In genomic region chr22:20021196-20022181, GRCh38 we compare ENCODE assay signal across 1 cellular context.
TF ChIP-seq lines count a peak whose summit lies in the region.

No MANE protein-coding gene starts in this region.

TF ChIP-seq in GM23338, 12 proteins besides CTCF, POLR2A, EP300 and RAD21 (continued from another document):
- TF ChIP-seq ZNF331 (CRISPR knock-in tag; IDR thresholded peaks at IDR 0.05; ENCODE audit: low read depth) (no peak), NANOG (IDR thresholded peaks at IDR 0.05; ENCODE audit: borderline replicate concordance) (no peak), STAT1 (IDR thresholded peaks at IDR 0.05; ENCODE audit: unreplicated experiment) (no peak), JUNB (IDR thresholded peaks at IDR 0.05; ENCODE audit: unreplicated experiment) (no peak), EZH2 (IDR thresholded peaks at IDR 0.05; ENCODE audit: low read depth, unreplicated experiment) (no peak)
- TF ChIP-seq, protein P1, sequence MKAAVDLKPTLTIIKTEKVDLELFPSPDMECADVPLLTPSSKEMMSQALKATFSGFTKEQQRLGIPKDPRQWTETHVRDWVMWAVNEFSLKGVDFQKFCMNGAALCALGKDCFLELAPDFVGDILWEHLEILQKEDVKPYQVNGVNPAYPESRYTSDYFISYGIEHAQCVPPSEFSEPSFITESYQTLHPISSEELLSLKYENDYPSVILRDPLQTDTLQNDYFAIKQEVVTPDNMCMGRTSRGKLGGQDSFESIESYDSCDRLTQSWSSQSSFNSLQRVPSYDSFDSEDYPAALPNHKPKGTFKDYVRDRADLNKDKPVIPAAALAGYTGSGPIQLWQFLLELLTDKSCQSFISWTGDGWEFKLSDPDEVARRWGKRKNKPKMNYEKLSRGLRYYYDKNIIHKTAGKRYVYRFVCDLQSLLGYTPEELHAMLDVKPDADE (IDR thresholded peaks at IDR 0.05) = no peak
- TF ChIP-seq, protein P2, sequence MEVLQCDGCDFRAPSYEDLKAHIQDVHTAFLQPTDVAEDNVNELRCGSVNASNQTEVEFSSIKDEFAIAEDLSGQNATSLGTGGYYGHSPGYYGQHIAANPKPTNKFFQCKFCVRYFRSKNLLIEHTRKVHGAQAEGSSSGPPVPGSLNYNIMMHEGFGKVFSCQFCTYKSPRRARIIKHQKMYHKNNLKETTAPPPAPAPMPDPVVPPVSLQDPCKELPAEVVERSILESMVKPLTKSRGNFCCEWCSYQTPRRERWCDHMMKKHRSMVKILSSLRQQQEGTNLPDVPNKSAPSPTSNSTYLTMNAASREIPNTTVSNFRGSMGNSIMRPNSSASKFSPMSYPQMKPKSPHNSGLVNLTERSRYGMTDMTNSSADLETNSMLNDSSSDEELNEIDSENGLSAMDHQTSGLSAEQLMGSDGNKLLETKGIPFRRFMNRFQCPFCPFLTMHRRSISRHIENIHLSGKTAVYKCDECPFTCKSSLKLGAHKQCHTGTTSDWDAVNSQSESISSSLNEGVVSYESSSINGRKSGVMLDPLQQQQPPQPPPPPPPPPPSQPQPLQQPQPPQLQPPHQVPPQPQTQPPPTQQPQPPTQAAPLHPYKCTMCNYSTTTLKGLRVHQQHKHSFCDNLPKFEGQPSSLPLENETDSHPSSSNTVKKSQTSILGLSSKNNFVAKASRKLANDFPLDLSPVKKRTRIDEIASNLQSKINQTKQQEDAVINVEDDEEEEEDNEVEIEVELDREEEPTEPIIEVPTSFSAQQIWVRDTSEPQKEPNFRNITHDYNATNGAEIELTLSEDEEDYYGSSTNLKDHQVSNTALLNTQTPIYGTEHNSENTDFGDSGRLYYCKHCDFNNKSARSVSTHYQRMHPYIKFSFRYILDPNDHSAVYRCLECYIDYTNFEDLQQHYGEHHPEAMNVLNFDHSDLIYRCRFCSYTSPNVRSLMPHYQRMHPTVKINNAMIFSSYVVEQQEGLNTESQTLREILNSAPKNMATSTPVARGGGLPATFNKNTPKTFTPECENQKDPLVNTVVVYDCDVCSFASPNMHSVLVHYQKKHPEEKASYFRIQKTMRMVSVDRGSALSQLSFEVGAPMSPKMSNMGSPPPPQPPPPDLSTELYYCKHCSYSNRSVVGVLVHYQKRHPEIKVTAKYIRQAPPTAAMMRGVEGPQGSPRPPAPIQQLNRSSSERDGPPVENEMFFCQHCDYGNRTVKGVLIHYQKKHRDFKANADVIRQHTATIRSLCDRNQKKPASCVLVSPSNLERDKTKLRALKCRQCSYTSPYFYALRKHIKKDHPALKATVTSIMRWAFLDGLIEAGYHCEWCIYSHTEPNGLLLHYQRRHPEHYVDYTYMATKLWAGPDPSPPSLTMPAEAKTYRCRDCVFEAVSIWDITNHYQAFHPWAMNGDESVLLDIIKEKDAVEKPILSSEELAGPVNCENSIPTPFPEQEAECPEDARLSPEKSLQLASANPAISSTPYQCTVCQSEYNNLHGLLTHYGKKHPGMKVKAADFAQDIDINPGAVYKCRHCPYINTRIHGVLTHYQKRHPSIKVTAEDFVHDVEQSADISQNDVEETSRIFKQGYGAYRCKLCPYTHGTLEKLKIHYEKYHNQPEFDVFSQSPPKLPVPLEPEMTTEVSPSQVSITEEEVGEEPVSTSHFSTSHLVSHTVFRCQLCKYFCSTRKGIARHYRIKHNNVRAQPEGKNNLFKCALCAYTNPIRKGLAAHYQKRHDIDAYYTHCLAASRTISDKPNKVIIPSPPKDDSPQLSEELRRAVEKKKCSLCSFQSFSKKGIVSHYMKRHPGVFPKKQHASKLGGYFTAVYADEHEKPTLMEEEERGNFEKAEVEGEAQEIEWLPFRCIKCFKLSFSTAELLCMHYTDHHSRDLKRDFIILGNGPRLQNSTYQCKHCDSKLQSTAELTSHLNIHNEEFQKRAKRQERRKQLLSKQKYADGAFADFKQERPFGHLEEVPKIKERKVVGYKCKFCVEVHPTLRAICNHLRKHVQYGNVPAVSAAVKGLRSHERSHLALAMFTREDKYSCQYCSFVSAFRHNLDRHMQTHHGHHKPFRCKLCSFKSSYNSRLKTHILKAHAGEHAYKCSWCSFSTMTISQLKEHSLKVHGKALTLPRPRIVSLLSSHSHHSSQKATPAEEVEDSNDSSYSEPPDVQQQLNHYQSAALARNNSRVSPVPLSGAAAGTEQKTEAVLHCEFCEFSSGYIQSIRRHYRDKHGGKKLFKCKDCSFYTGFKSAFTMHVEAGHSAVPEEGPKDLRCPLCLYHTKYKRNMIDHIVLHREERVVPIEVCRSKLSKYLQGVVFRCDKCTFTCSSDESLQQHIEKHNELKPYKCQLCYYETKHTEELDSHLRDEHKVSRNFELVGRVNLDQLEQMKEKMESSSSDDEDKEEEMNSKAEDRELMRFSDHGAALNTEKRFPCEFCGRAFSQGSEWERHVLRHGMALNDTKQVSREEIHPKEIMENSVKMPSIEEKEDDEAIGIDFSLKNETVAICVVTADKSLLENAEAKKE (CRISPR knock-in tag; IDR thresholded peaks at IDR 0.05) = no peak
